ENCODE assay signal across 26 cellular contexts in the genomic region with DNA sequence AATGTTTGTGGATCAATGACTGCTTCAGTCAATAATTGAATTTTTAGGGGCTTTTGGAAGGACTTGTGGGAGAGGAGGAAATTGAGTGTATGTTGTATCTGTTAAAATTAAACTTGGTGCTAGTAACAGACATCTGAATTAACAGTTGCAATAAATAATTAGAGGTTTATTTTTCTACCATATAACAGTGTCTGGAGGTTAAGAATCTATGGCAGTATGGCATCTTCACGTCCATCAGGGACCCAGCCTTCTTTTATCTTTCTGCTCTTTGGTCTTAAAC.
"Had no signal": no experiment of that assay in that cellular context is flagged by ENCODE, and none has a peak within 500 bp of the region (broad histone marks: within the 10 kb centered on the region; RNA-seq: fewer than 3 reads in every experiment).

No MANE protein-coding gene starts in this region.

- H3K4me1 ChIP-seq: parathyroid adenoma had no signal

- H3K36me3 Mint-ChIP-seq: stimulated activated effector memory CD8-positive, alpha-beta T cell treated with anti-CD3 and anti-CD28 coated beads, Interleukin-12 subunit alpha, Interleukin-12 subunit beta, amount 100 ng/mL, for 72 hours; stimulated activated naive B cell treated with anti-CD40 and anti-IgM and Interleukin-4, amounts not matched to agents 10 μg/mL and 1 μg/mL and 100 μg/mL, for 72 hours had no signal

- H3K9me3 ChIP-seq: ovary, thyroid gland had no signal

- FAIRE-seq: small intestine, urothelium cell line had no signal

- H2AFZ ChIP-seq: neural progenitor cell, parathyroid adenoma had no signal

- H3K4me1 Mint-ChIP-seq: natural killer cell; stimulated activated effector memory CD8-positive, alpha-beta T cell treated with anti-CD3 and anti-CD28 coated beads, Interleukin-12 subunit alpha, Interleukin-12 subunit beta, amount 100 ng/mL, for 72 hours; stimulated activated naive B cell treated with anti-CD40 and anti-IgM and Interleukin-4, amounts not matched to agents 10 μg/mL and 1 μg/mL and 100 μg/mL, for 72 hours had no signal

- H3K4me3 ChIP-seq: neural progenitor cell, ovary, psoas muscle, sigmoid colon, stomach, thoracic aorta, thyroid gland, tibial nerve, upper lobe of left lung, vagina had no signal

- DNase-seq: natural killer cell; occipital lobe; ovary; posterior cingulate gyrus; psoas muscle; right cardiac atrium; sigmoid colon; small intestine; stimulated activated CD4-positive, alpha-beta T cell treated with anti-CD3 and anti-CD28 coated beads, Interleukin-15, amount 100 ng/mL, for 24 hours; stimulated activated CD4-positive, alpha-beta T cell treated with anti-CD3 and anti-CD28 coated beads, Interleukin-2, amount 100 ng/mL, for 24 hours; stimulated activated CD4-positive, alpha-beta T cell treated with anti-CD3 and anti-CD28 coated beads, Interleukin-2, amount 100 ng/mL, for 48 hours; stimulated activated CD4-positive, alpha-beta T cell treated with anti-CD3 and anti-CD28 coated beads, Interleukin-4, amount 100 ng/mL, for 24 hours; stimulated activated naive B cell treated with anti-CD40 and anti-IgM and Interleukin-4, amounts not matched to agents 10 μg/mL and 1 μg/mL and 100 μg/mL, for 72 hours; stimulated activated naive CD4-positive, alpha-beta T cell treated with Interleukin-2 at 50 U/mL for 16 hours; stomach; thyroid gland; upper lobe of left lung had no signal

- H3K27me3 ChIP-seq: neural progenitor cell, ovary, sigmoid colon, stomach, thyroid gland, tibial nerve, upper lobe of left lung, vagina had no signal

- ATAC-seq: natural killer cell; psoas muscle; right cardiac atrium; stimulated activated effector memory CD8-positive, alpha-beta T cell treated with anti-CD3 and anti-CD28 coated beads, Interleukin-12 subunit alpha, Interleukin-12 subunit beta, amount 100 ng/mL, for 72 hours; stimulated activated naive B cell treated with anti-CD40 and anti-IgM and Interleukin-4, amounts not matched to agents 10 μg/mL and 1 μg/mL and 100 μg/mL, for 72 hours had no signal

- H3K27ac Mint-ChIP-seq: natural killer cell; nephron; neural progenitor cell; stimulated activated effector memory CD8-positive, alpha-beta T cell treated with anti-CD3 and anti-CD28 coated beads, Interleukin-12 subunit alpha, Interleukin-12 subunit beta, amount 100 ng/mL, for 72 hours; stimulated activated naive B cell treated with anti-CD40 and anti-IgM and Interleukin-4, amounts not matched to agents 10 μg/mL and 1 μg/mL and 100 μg/mL, for 72 hours; stimulated activated naive CD8-positive, alpha-beta T cell treated with anti-CD3 and anti-CD28 coated beads, Interleukin-15, Interleukin-2, amounts not matched to agents 100 ng/mL and 50 ng/mL, for 24 hours had no signal

- H3K4me3 Mint-ChIP-seq: natural killer cell; nephron; neural progenitor cell; stimulated activated effector memory CD8-positive, alpha-beta T cell treated with anti-CD3 and anti-CD28 coated beads, Interleukin-12 subunit alpha, Interleukin-12 subunit beta, amount 100 ng/mL, for 72 hours; stimulated activated naive B cell treated with anti-CD40 and anti-IgM and Interleukin-4, amounts not matched to agents 10 μg/mL and 1 μg/mL and 100 μg/mL, for 72 hours; stimulated activated naive CD8-positive, alpha-beta T cell treated with anti-CD3 and anti-CD28 coated beads, Interleukin-15, Interleukin-2, amounts not matched to agents 100 ng/mL and 50 ng/mL, for 24 hours had no signal

- H3K4me2 ChIP-seq: neural progenitor cell had no signal

- H3K9ac ChIP-seq: neural progenitor cell, parathyroid adenoma had no signal

- H3K36me3 ChIP-seq: neural progenitor cell, ovary, sigmoid colon, stomach, thoracic aorta, thyroid gland, tibial nerve, upper lobe of left lung, vagina had no signal

- H3K79me2 ChIP-seq: parathyroid adenoma had no signal

- H3K27ac ChIP-seq: neural progenitor cell, ovary, parathyroid adenoma, psoas muscle, sigmoid colon, thoracic aorta, thyroid gland, tibial nerve, upper lobe of left lung, vagina had no signal
